ENCODE assay signal across 1 cellular context in genomic region chr10:72254891-72255568, GRCh38.
A peak's percentile ranks its signal among the peaks of the same experiment; 100 is the strongest.
TF ChIP-seq lines count a peak whose summit lies in the region.

No MANE protein-coding gene starts in this region.

TF ChIP-seq in GM12878, 131 proteins besides CTCF, POLR2A, EP300 and RAD21 (continued from another document):
- TF ChIP-seq STAT3 (IDR thresholded peaks at IDR 0.05; ENCODE audit: low read depth, low read length) (no peak), YBX1 (IDR thresholded peaks at IDR 0.05) (no peak), TARDBP (IDR thresholded peaks at IDR 0.05; ENCODE audit: borderline replicate concordance) (no peak), NBN (IDR thresholded peaks at IDR 0.05) (peak; percentile 71), ZNF207 (IDR thresholded peaks at IDR 0.05; ENCODE audit: borderline replicate concordance) (no peak), ZBTB40 (IDR thresholded peaks at IDR 0.05; ENCODE audit: borderline replicate concordance) (no peak), LARP7 (IDR thresholded peaks at IDR 0.05) (0 out of 2 replicates have a peak, but pooled peaks have one; percentile 72), IKZF1 (conservative IDR thresholded peaks at IDR 0.05) (peak; percentile 81), ZNF592 (IDR thresholded peaks at IDR 0.05) (peak; percentile 31; the same call in 1 of the 2 replicates), ELK1 (IDR thresholded peaks at IDR 0.05; ENCODE audit: low read depth, low read length) (no peak), PML (IDR thresholded peaks at IDR 0.05; ENCODE audit: low read length) (no peak), STAT1 (conservative IDR thresholded peaks at IDR 0.05) (no peak), ATF7 (IDR thresholded peaks at IDR 0.05; ENCODE audit: low read depth) (no peak), FOXM1 (IDR thresholded peaks at IDR 0.05; ENCODE audit: low read depth, low read length) (no peak), SMC3 (IDR thresholded peaks at IDR 0.05; ENCODE audit: borderline replicate concordance, low read length) (peak; percentile 34; the same call in 1 of the 2 replicates), ZNF687 (IDR thresholded peaks at IDR 0.05) (peak; percentile 83; the same call in 1 of the 2 replicates), IKZF2 (IDR thresholded peaks at IDR 0.05) (peak; percentile 66 to 80), NR2C1 (IDR thresholded peaks at IDR 0.05) (peak; percentile 66), MLLT1 (IDR thresholded peaks at IDR 0.05) (peak; percentile 69), SMARCA5 (IDR thresholded peaks at IDR 0.05) (0 out of 2 replicates have a peak, but pooled peaks have one; percentile 36), MTA2 (IDR thresholded peaks at IDR 0.05; ENCODE audit: low read depth) (0 out of 2 replicates have a peak, but pooled peaks have one; percentile 32), CHD1 (IDR thresholded peaks at IDR 0.05; ENCODE audit: low read depth, low read length) (no peak), FOS (IDR thresholded peaks at IDR 0.05; ENCODE audit: borderline replicate concordance, extremely low read depth, insufficient read length) (no peak), POU2F2 (IDR thresholded peaks at IDR 0.05; ENCODE audit: borderline replicate concordance, low read depth, low read length) (peak; percentile 62; the same call in 1 of the 3 replicates), EED (IDR thresholded peaks at IDR 0.05; ENCODE audit: low read depth) (peak; percentile 67), ZNF217 (IDR thresholded peaks at IDR 0.05) (no peak)
